In the genomic region with DNA sequence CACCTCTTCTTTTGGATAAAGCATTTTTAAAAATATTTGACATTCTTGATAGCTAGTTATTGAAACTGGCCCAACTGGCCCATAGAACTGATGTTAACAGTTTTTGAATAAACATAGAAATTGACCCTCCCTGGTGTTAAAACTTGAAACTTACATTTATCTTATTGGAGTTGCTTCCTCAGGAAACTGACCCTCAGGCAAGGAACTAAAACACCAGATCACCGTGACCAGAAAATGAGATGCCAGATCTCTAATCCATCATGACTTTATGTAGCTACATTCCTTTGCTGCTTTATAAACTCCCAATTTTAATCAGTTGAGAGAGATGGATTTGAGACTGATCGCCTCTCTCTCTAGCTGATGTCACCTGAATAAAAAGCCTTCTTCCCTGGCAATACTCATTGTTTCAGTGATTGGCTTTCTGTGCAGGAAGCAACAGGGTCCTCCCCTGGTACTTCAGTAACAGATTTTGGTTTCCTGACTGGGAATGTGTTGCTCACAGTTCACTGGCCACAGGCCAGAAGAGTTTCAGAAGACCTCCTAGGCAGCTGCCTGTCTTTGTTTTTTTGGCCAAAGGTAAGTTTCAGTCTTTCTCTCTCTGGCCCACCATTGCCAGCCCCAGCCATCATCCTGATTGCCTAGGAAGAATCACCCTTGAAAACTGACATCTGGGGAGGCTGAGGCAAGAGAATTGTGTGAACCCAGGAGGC, we compare ENCODE assay signal across 24 cellular contexts.
DNase-seq lines count a peak whose midpoint lies in the region; ATAC-seq and TF ChIP-seq lines count a peak whose summit lies in the region.
"Had no signal": no experiment of that assay in that cellular context is flagged by ENCODE, and none has a peak within 500 bp of the region (broad histone marks: within the 10 kb centered on the region; RNA-seq: fewer than 3 reads in every experiment).

No MANE protein-coding gene starts in this region.

- peaks cover 3% of the 10 kb centered on the region for H3K27me3 Mint-ChIP-seq in activated CD8-positive, alpha-beta T cell treated with anti-CD3 and anti-CD28 coated beads for 36 hours

- no peak overlapping the region for H3K27ac Mint-ChIP-seq in activated CD8-positive, alpha-beta T cell treated with anti-CD3 and anti-CD28 coated beads for 36 hours
- H3K27ac Mint-ChIP-seq: endodermal cell, mesothelial cell of epicardium, neural progenitor cell had no signal

- intact Hi-C loops in posterior cingulate gyrus (cut with DNase I) = no loop called here
- intact Hi-C loops in activated CD8-positive, alpha-beta T cell treated with anti-CD3 and anti-CD28 coated beads for 36 hours (cut with micrococcal nuclease) = no loop called here

- peak overlapping the region; percentile 72 for H3K4me2 ChIP-seq in BLaER1
- H3K4me2 ChIP-seq: neural progenitor cell had no signal

- H3K27me3 ChIP-seq in BLaER1 = no peaks in the 10 kb centered on the region
- H3K27me3 ChIP-seq: ascending aorta, neural progenitor cell had no signal

- DNase-seq in NCI-H1436 (lab: John Stamatoyannopoulos, UW) = no peak
- no peak for DNase-seq in foreskin melanocyte
- no peak for DNase-seq in posterior cingulate gyrus
- DNase-seq in activated CD8-positive, alpha-beta T cell treated with anti-CD3 and anti-CD28 coated beads for 36 hours = no peak
- DNase-seq: 8988T; activated CD4-positive, alpha-beta T cell treated with anti-CD3 and anti-CD28 coated beads, Interleukin-2, amount 50 U/mL, for 1 hour; activated naive CD4-positive, alpha-beta T cell; C1 segment of cervical spinal cord; DMS 273 treated with DMSO at 0.1 percent for 48 hours; endodermal cell; hippocampal formation; NCI-H146; NCI-H345; stimulated activated CD4-positive, alpha-beta T cell treated with anti-CD3 and anti-CD28 coated beads, Interleukin-15, amount 100 ng/mL, for 24 hours; stimulated activated naive CD4-positive, alpha-beta T cell treated with Interleukin-2 at 50 U/mL for 16 hours; SW 1271; trophoblast cell had no signal

- H3K36me3 Mint-ChIP-seq in activated CD8-positive, alpha-beta T cell treated with anti-CD3 and anti-CD28 coated beads for 36 hours (ENCODE audit: low read depth) = no peaks in the 10 kb centered on the region
- H3K36me3 Mint-ChIP-seq: mesothelial cell of epicardium, neural progenitor cell had no signal

- H3K9me3 ChIP-seq in BLaER1 = 0 out of 2 replicates have a peak, but pooled peaks cover 3% of the 10 kb centered on the region
- H3K9me3 ChIP-seq: ascending aorta had no signal

- POLR2A ChIA-PET in activated CD8-positive, alpha-beta T cell treated with anti-CD3 and anti-CD28 coated beads for 36 hours (lab: Charles Lee) = no interaction called here

- H3K4me3 Mint-ChIP-seq in activated CD8-positive, alpha-beta T cell treated with anti-CD3 and anti-CD28 coated beads for 36 hours = no peak overlapping the region
- H3K4me3 Mint-ChIP-seq: endodermal cell, mesothelial cell of epicardium, neural progenitor cell had no signal

- peak; percentile 47 for ATAC-seq in GM19397 (IDR thresholded peaks at IDR 0.05; ENCODE audit: unreplicated experiment)
- ATAC-seq in HG02588 (IDR thresholded peaks at IDR 0.05; ENCODE audit: unreplicated experiment) = peak; percentile 33
- ATAC-seq in HG03432 (IDR thresholded peaks at IDR 0.05; ENCODE audit: unreplicated experiment) = peak; percentile 60
- no peak for ATAC-seq in activated CD8-positive, alpha-beta T cell treated with anti-CD3 and anti-CD28 coated beads for 36 hours

- no peak overlapping the region for H3K9ac ChIP-seq in BLaER1
- H3K9ac ChIP-seq: neural progenitor cell had no signal

- H3K27ac ChIP-seq in BLaER1 = peak overlapping the region; percentile 24; the same call in 1 of the 2 replicates
- H3K27ac ChIP-seq: ascending aorta, neural progenitor cell had no signal

- no peaks in the 10 kb centered on the region for H3K9me3 Mint-ChIP-seq in activated CD8-positive, alpha-beta T cell treated with anti-CD3 and anti-CD28 coated beads for 36 hours

- no peaks in the 10 kb centered on the region for H4K20me1 ChIP-seq in BLaER1

- no peak overlapping the region for H3K4me3 ChIP-seq in BLaER1
- H3K4me3 ChIP-seq: ascending aorta, neural progenitor cell had no signal

- H3K4me1 ChIP-seq in BLaER1 = peaks cover 32% of the 10 kb centered on the region
- H3K4me1 ChIP-seq: ascending aorta, neural progenitor cell had no signal

- no peaks in the 10 kb centered on the region for H3K36me3 ChIP-seq in BLaER1
- H3K36me3 ChIP-seq: ascending aorta, neural progenitor cell had no signal

- no peak for TF ChIP-seq CTCF in activated CD8-positive, alpha-beta T cell treated with anti-CD3 and anti-CD28 coated beads for 36 hours (IDR thresholded peaks at IDR 0.05)

- H3K4me1 Mint-ChIP-seq in activated CD8-positive, alpha-beta T cell treated with anti-CD3 and anti-CD28 coated beads for 36 hours (ENCODE audit: low read depth) = no peaks in the 10 kb centered on the region
- H3K4me1 Mint-ChIP-seq: neural progenitor cell had no signal

- CTCF ChIA-PET in activated CD8-positive, alpha-beta T cell treated with anti-CD3 and anti-CD28 coated beads for 36 hours (lab: Charles Lee) = interaction anchor here (1.2 to 2.5 kb wide), 3 partner anchors 12 to 1321 kb away, joined by 3 to 13 read pairs (median 3); no protein-coding TSS in a partner anchor
